ENCODE assay signal across 8 cellular contexts in genomic region chr6:143400258-143401059, GRCh38. TPM values are rescaled to one million over a fixed set of nuclear protein-coding genes. Genes with fewer than 3 reads are reported as not detected.
A peak's percentile ranks its signal among the peaks of the same experiment; 100 is the strongest.
DNase-seq lines count a peak whose midpoint lies in the region; ATAC-seq and TF ChIP-seq lines count a peak whose summit lies in the region.

No MANE protein-coding gene starts in this region.

- H3K27ac Mint-ChIP-seq in activated CD8-positive, alpha-beta T cell treated with anti-CD3 and anti-CD28 coated beads for 36 hours: peak overlapping the region; percentile 5

- DNase-seq in GF-D8 (lab: John Stamatoyannopoulos, UW): peak; percentile 13
- peak; percentile 81 for DNase-seq in HT-29 (ENCODE audit: low spot score)
- DNase-seq in activated CD8-positive, alpha-beta T cell treated with anti-CD3 and anti-CD28 coated beads for 36 hours: peak; percentile 16
- peak; percentile 33 for DNase-seq in middle frontal gyrus (ENCODE audit: extremely low spot score, low spot score)
- DNase-seq in iPS-NIHi11 (ENCODE audit: low spot score): no peak
- DNase-seq in activated T-cell treated with anti-CD3 and anti-CD28 coated beads, Interleukin-2, amount 50 U/mL, for 1 hour: no peak
- DNase-seq in HuH-7 (ENCODE audit: low spot score): no peak
- DNase-seq in activated naive CD4-positive, alpha-beta T cell treated with anti-CD3 and anti-CD28 coated beads, Interleukin-2, amount 50 U/mL, for 16 hours: no peak

- H3K36me3 Mint-ChIP-seq in activated CD8-positive, alpha-beta T cell treated with anti-CD3 and anti-CD28 coated beads for 36 hours (ENCODE audit: low read depth): no peaks in the 10 kb centered on the region

- intact Hi-C loops in activated CD8-positive, alpha-beta T cell treated with anti-CD3 and anti-CD28 coated beads for 36 hours (cut with micrococcal nuclease): no loop called here

- H3K4me3 Mint-ChIP-seq in activated CD8-positive, alpha-beta T cell treated with anti-CD3 and anti-CD28 coated beads for 36 hours: no peak overlapping the region

- no peaks in the 10 kb centered on the region for H3K9me3 Mint-ChIP-seq in activated CD8-positive, alpha-beta T cell treated with anti-CD3 and anti-CD28 coated beads for 36 hours

- POLR2A ChIA-PET in activated CD8-positive, alpha-beta T cell treated with anti-CD3 and anti-CD28 coated beads for 36 hours (lab: Charles Lee): interaction anchor here (0.6 to 0.8 kb wide), 2 partner anchors 13 to 659 kb away, joined by 3 read pairs; no protein-coding TSS in a partner anchor

- ATAC-seq in activated CD8-positive, alpha-beta T cell treated with anti-CD3 and anti-CD28 coated beads for 36 hours: peak; percentile 28

- no peaks in the 10 kb centered on the region for H3K27me3 Mint-ChIP-seq in activated CD8-positive, alpha-beta T cell treated with anti-CD3 and anti-CD28 coated beads for 36 hours

- peaks cover 23% of the 10 kb centered on the region for H3K4me1 Mint-ChIP-seq in activated CD8-positive, alpha-beta T cell treated with anti-CD3 and anti-CD28 coated beads for 36 hours (ENCODE audit: low read depth)

- TF ChIP-seq CTCF in activated CD8-positive, alpha-beta T cell treated with anti-CD3 and anti-CD28 coated beads for 36 hours (IDR thresholded peaks at IDR 0.05): no peak

- CTCF ChIA-PET in activated CD8-positive, alpha-beta T cell treated with anti-CD3 and anti-CD28 coated beads for 36 hours (lab: Charles Lee): interaction anchor here (1.2 to 1.6 kb wide), 3 partner anchors 25 to 46 kb away, joined by 3 to 4 read pairs (median 3); no protein-coding TSS in a partner anchor

RNA-seq across cellular contexts. Expression of gene ADAT2, which starts 50.0 kb away (rescaled TPM):
- 4.1 and 4.2 TPM in 2 replicates for total RNA-seq in HT-29 (2014; rRNA removed; shearing (Covaris generic))
- 10 to 100 TPM; 35.9 to 40.8 TPM for total RNA-seq in activated CD8-positive, alpha-beta T cell treated with anti-CD3 and anti-CD28 coated beads for 36 hours

RNA-seq across cellular contexts. Expression of gene PEX3, which starts 50.1 kb away (rescaled TPM):
- 10.5 and 17.0 TPM in 2 replicates for total RNA-seq in HT-29 (2014; rRNA removed; shearing (Covaris generic))
- total RNA-seq in activated CD8-positive, alpha-beta T cell treated with anti-CD3 and anti-CD28 coated beads for 36 hours: 10 to 100 TPM; 24.9 to 33.6 TPM

Comparison
In these comparisons a context has a peak if more than half of its experiments do, and no peak if none do; other contexts are left out.
1. DNase-seq: peak in GF-D8 (single experiment), HT-29 (single experiment), activated CD8-positive, alpha-beta T cell treated with anti-CD3 and anti-CD28 coated beads for 36 hours (single experiment) and middle frontal gyrus (single experiment); none in iPS-NIHi11 (single experiment), activated T-cell treated with anti-CD3 and anti-CD28 coated beads, Interleukin-2, amount 50 U/mL, for 1 hour (single experiment), HuH-7 (single experiment) and activated naive CD4-positive, alpha-beta T cell treated with anti-CD3 and anti-CD28 coated beads, Interleukin-2, amount 50 U/mL, for 16 hours (single experiment).